8 cellular contexts compared by ENCODE assay signal in genomic region chr1:65059930-65060538, GRCh38.
DNase-seq lines count a peak whose midpoint lies in the region; ATAC-seq and TF ChIP-seq lines count a peak whose summit lies in the region.

No MANE protein-coding gene starts in this region.

- ATAC-seq in upper lobe of right lung (no peak), HG03342 (IDR thresholded peaks at IDR 0.05; ENCODE audit: unreplicated experiment) (no peak), GM21360 (IDR thresholded peaks at IDR 0.05; ENCODE audit: unreplicated experiment) (no peak)

- intact Hi-C loops in adrenal gland (cut with DNase I) (no loop called here), upper lobe of right lung (cut with DNase I) (loop anchor here (10.0 kb wide), 1 partner anchor 95 kb away; the partner anchor contains the start of gene JAK1)

- no peak for TF ChIP-seq POLR2A in adrenal gland (IDR thresholded peaks at IDR 0.05)

- H3K27ac ChIP-seq in adrenal gland: peak overlapping the region in 1 of 5 donors; percentile 13
- no peak overlapping the region for H3K27ac ChIP-seq in upper lobe of right lung

- no peak overlapping the region for H3K4me3 Mint-ChIP-seq in immature natural killer cell

- H3K4me1 ChIP-seq in adrenal gland (replicated peaks in 1 of 2) (peaks cover 25 to 71% of the 10 kb centered on the region in 2 donors), upper lobe of right lung (peaks cover 40% of the 10 kb centered on the region)

- H3K36me3 ChIP-seq in adrenal gland (replicated peaks in 1 of 2) (peaks cover 0 to 24% of the 10 kb centered on the region in 2 donors), upper lobe of right lung (peaks cover 36% of the 10 kb centered on the region)

- peaks cover 27 to 49% of the 10 kb centered on the region in 2 donors for H3K4me1 Mint-ChIP-seq in immature natural killer cell

- H3K27me3 ChIP-seq in adrenal gland (no peaks in the 10 kb centered on the region), upper lobe of right lung (no peaks in the 10 kb centered on the region)

- H3K27ac Mint-ChIP-seq in immature natural killer cell: peak overlapping the region in 2 of 6 donors; percentile 23 to 62

- WGBS in adrenal gland, 4 donors: 11 to 14% (median 13%) methylated on average over 7 of the region's 7 CpGs

- in situ Hi-C loops in Caki2 (cut with HindIII; ENCODE audit: low pct_unique_long_range_greater_than_20kb, low sequenced_read_pairs): loop anchor here (10.0 kb wide), 1 partner anchor 155 kb away; no protein-coding TSS in a partner anchor

- peaks cover 0 to 3% (median 0%) of the 10 kb centered on the region in 3 donors for H3K27me3 Mint-ChIP-seq in immature natural killer cell (ENCODE audit: low read depth in 3 of 3)

- TF ChIP-seq CTCF in adrenal gland (IDR thresholded peaks at IDR 0.05) (peak; percentile 48 to 94 (median 68)), upper lobe of right lung (IDR thresholded peaks at IDR 0.05) (peak; percentile 74)

- no peaks in the 10 kb centered on the region for H3K9me3 ChIP-seq in adrenal gland (replicated peaks in 1 of 3)
- H3K9me3 ChIP-seq in upper lobe of right lung: no peaks in the 10 kb centered on the region

- no peaks in the 10 kb centered on the region for H3K9me3 Mint-ChIP-seq in immature natural killer cell

- no peak overlapping the region for H3K4me3 ChIP-seq in adrenal gland
- no peak overlapping the region for H3K4me3 ChIP-seq in upper lobe of right lung

- DNase-seq in Caki2 (ENCODE audit: low read depth) (peak; percentile 31), HPDE6-E6E7 (ENCODE audit: extremely low spot score) (peak; percentile 22), adrenal gland (no peak), immature natural killer cell (peak; percentile 25 to 32 (median 26)), upper lobe of right lung (no peak)
- no peak for DNase-seq in NK-92 treated with Interleukin-12 subunit alpha and Interleukin-12 subunit beta, amount 100 ng/mL, for 24 hours (lab: John Stamatoyannopoulos, UW)

- peaks cover 6 to 29% (median 7%) of the 10 kb centered on the region in 3 donors for H3K36me3 Mint-ChIP-seq in immature natural killer cell

Comparison
In these comparisons a context has a peak if more than half of its experiments do, and no peak if none do; other contexts are left out.
1. DNase-seq: peak in Caki2 (single experiment), HPDE6-E6E7 (single experiment) and immature natural killer cell (3 of 3); none in adrenal gland (0 of 7), upper lobe of right lung (single experiment) and NK-92 treated with Interleukin-12 subunit alpha and Interleukin-12 subunit beta, amount 100 ng/mL, for 24 hours (single experiment).